In the genomic region with DNA sequence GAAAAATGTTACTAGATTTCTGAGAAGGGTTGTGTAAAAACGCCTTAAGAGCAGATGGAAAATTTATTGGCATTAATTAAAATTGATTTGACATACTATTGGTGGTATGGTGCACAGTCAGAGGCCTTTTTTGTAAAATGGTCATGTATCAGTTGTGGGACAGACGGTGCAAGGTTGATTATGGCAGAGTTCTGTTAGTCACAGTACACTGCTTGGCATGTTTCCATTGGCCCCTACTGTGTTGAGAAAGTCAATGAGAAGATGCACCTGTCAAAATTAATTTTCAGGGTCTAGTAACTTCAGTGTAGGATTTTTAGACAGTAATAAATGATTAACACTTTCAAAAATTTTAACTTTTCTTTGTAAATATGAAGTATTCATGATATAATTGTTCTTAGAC, we compare ENCODE assay signal across 15 cellular contexts. TPM values are rescaled to one million over a fixed set of nuclear protein-coding genes. Genes with fewer than 3 reads are reported as not detected.
DNase-seq lines count a peak whose midpoint lies in the region; ATAC-seq and TF ChIP-seq lines count a peak whose summit lies in the region.
"Had no signal": no experiment of that assay in that cellular context is flagged by ENCODE, and none has a peak within 500 bp of the region (broad histone marks: within the 10 kb centered on the region; RNA-seq: fewer than 3 reads in every experiment).

No MANE protein-coding gene starts in this region.

- H3K4me3 ChIP-seq in smooth muscle cell: peak overlapping the region; percentile 26

- H3F3A ChIP-seq in smooth muscle cell (ENCODE audit: low read depth): no peaks in the 10 kb centered on the region

- H3K4me1 Mint-ChIP-seq in activated naive CD4-positive, alpha-beta T cell treated with anti-CD3 and anti-CD28 coated beads, Interleukin-2, amount 50 U/mL, for 24 hours: peaks cover 69% of the 10 kb centered on the region

- H3K27me3 ChIP-seq in smooth muscle cell (ENCODE audit: low read depth): no peaks in the 10 kb centered on the region

- H4K20me1 ChIP-seq in smooth muscle cell (ENCODE audit: low read depth): peaks cover 96% of the 10 kb centered on the region

- no peak overlapping the region for H3K4me2 ChIP-seq in smooth muscle cell

- H3K27ac Mint-ChIP-seq in activated naive CD4-positive, alpha-beta T cell treated with anti-CD3 and anti-CD28 coated beads, Interleukin-2, amount 50 U/mL, for 24 hours: peak overlapping the region; percentile 35
- H3K27ac Mint-ChIP-seq: activated naive CD8-positive, alpha-beta T cell; dendritic cell treated with granulocyte-macrophage colony-stimulating factor and Interleukin-4, amounts not matched to agents 40 ng/mL and 50 ng/mL, for 4 days had no signal

- H3K36me3 Mint-ChIP-seq in activated naive CD4-positive, alpha-beta T cell treated with anti-CD3 and anti-CD28 coated beads, Interleukin-2, amount 50 U/mL, for 24 hours: peaks cover 2% of the 10 kb centered on the region
- H3K36me3 Mint-ChIP-seq: activated naive CD8-positive, alpha-beta T cell had no signal

- H3K79me2 ChIP-seq in smooth muscle cell (ENCODE audit: low read depth): peaks cover 57% of the 10 kb centered on the region

- peaks cover 14% of the 10 kb centered on the region for H3K4me1 ChIP-seq in smooth muscle cell (ENCODE audit: low read depth)

- 87% methylated on average over 2 of the region's 2 CpGs for WGBS in smooth muscle cell (ENCODE audit: low lambda C conversion rate)

- H3K9ac ChIP-seq in smooth muscle cell (ENCODE audit: low read depth): no peak overlapping the region

- no peak for DNase-seq in activated naive CD4-positive, alpha-beta T cell (lab: John Stamatoyannopoulos, UW)
- peak; percentile 82 for DNase-seq in NCI-H446 treated with DMSO at 0.1 percent for 48 hours (lab: John Stamatoyannopoulos, UW)
- peak; percentile 17 for DNase-seq in glomerular visceral epithelial cell (ENCODE audit: extremely low spot score)
- DNase-seq in smooth muscle cell (lab: John Stamatoyannopoulos, UW; ENCODE audit: unreplicated experiment): no peak
- DNase-seq in iPS-NIHi7 (ENCODE audit: extremely low spot score): no peak
- DNase-seq: DMS153; HCEC 1CT; SHP77; stimulated activated CD4-positive, alpha-beta T cell treated with anti-CD3 and anti-CD28 coated beads, Interleukin-1b, Interleukin-23, amount 100 ng/mL, for 48 hours had no signal

- ATAC-seq in GM21576 (IDR thresholded peaks at IDR 0.05; ENCODE audit: unreplicated experiment) (no peak), GM21528 (IDR thresholded peaks at IDR 0.05; ENCODE audit: low FRiP score, unreplicated experiment) (no peak)
- ATAC-seq: HepG2 had no signal

- TF ChIP-seq CTCF in smooth muscle cell (IDR thresholded peaks at IDR 0.05; ENCODE audit: borderline replicate concordance, insufficient read depth, poor library complexity, severe bottlenecking): no peak

- H3K27me3 Mint-ChIP-seq in activated naive CD4-positive, alpha-beta T cell treated with anti-CD3 and anti-CD28 coated beads, Interleukin-2, amount 50 U/mL, for 24 hours: no peaks in the 10 kb centered on the region
- H3K27me3 Mint-ChIP-seq: activated naive CD8-positive, alpha-beta T cell; dendritic cell treated with granulocyte-macrophage colony-stimulating factor and Interleukin-4, amounts not matched to agents 40 ng/mL and 50 ng/mL, for 4 days had no signal

- no peaks in the 10 kb centered on the region for H3K9me3 Mint-ChIP-seq in activated naive CD4-positive, alpha-beta T cell treated with anti-CD3 and anti-CD28 coated beads, Interleukin-2, amount 50 U/mL, for 24 hours
- H3K9me3 Mint-ChIP-seq: dendritic cell treated with granulocyte-macrophage colony-stimulating factor and Interleukin-4, amounts not matched to agents 40 ng/mL and 50 ng/mL, for 4 days had no signal

- H3K27ac ChIP-seq in smooth muscle cell (ENCODE audit: low read depth): peak overlapping the region; percentile 19

- H3K9me3 ChIP-seq in smooth muscle cell (replicated peaks; ENCODE audit: low read depth): no peaks in the 10 kb centered on the region

- H3K4me3 Mint-ChIP-seq in activated naive CD4-positive, alpha-beta T cell treated with anti-CD3 and anti-CD28 coated beads, Interleukin-2, amount 50 U/mL, for 24 hours: no peak overlapping the region
- H3K4me3 Mint-ChIP-seq: activated naive CD8-positive, alpha-beta T cell; dendritic cell treated with granulocyte-macrophage colony-stimulating factor and Interleukin-4, amounts not matched to agents 40 ng/mL and 50 ng/mL, for 4 days had no signal

- H3K36me3 ChIP-seq in smooth muscle cell (ENCODE audit: low read depth): no peaks in the 10 kb centered on the region

- no peak overlapping the region for H2AFZ ChIP-seq in smooth muscle cell (ENCODE audit: low read depth)

RNA-seq across cellular contexts. Expression of a gene that starts 4.4 kb away (rescaled TPM):
- total RNA-seq in smooth muscle cell: not detected in 2 replicates
- polyA plus RNA-seq in smooth muscle cell: not detected in 2 replicates
- total RNA-seq: HepG2 had no signal
- polyA plus RNA-seq: HepG2 had no signal

Comparison
In these comparisons a context has a peak if more than half of its experiments do, and no peak if none do; other contexts are left out.
1. DNase-seq: peak in NCI-H446 treated with DMSO at 0.1 percent for 48 hours (single experiment) and glomerular visceral epithelial cell (single experiment); none in activated naive CD4-positive, alpha-beta T cell (0 of 4), smooth muscle cell (single experiment) and iPS-NIHi7 (single experiment).